27 cellular contexts compared by ENCODE assay signal in genomic region chr9:9399982-9400381, GRCh38.
"Had no signal": no experiment of that assay in that cellular context is flagged by ENCODE, and none has a peak within 500 bp of the region (broad histone marks: within the 10 kb centered on the region; RNA-seq: fewer than 3 reads in every experiment).

No MANE protein-coding gene starts in this region.

- H3K27me3 ChIP-seq: colonic mucosa, esophagus squamous epithelium, gastroesophageal sphincter, heart left ventricle, hepatocyte, left lung had no signal

- H3K27me3 Mint-ChIP-seq: dendritic cell treated with granulocyte-macrophage colony-stimulating factor and Interleukin-4, amounts not matched to agents 40 ng/mL and 50 ng/mL, for 4 days; effector memory CD8-positive, alpha-beta T cell; naive B cell had no signal

- H3K4me3 ChIP-seq: colonic mucosa, esophagus squamous epithelium, gastroesophageal sphincter, heart left ventricle, hepatocyte, left lung, lower lobe of right lung, mucosa of descending colon had no signal

- H3K4me1 ChIP-seq: colonic mucosa, esophagus squamous epithelium, gastroesophageal sphincter, heart left ventricle, left lung, lower lobe of right lung had no signal

- H3K27ac Mint-ChIP-seq: dendritic cell treated with granulocyte-macrophage colony-stimulating factor and Interleukin-4, amounts not matched to agents 40 ng/mL and 50 ng/mL, for 4 days; effector memory CD8-positive, alpha-beta T cell; endodermal cell; mesothelial cell of epicardium; naive B cell had no signal

- H3K79me2 ChIP-seq: hepatocyte had no signal

- H3K27ac ChIP-seq: colonic mucosa, epithelial cell of prostate, esophagus squamous epithelium, gastroesophageal sphincter, heart left ventricle, hepatocyte, left lung, lower lobe of right lung had no signal

- FAIRE-seq: endometrium, islet of Langerhans, keratinocyte had no signal

- H3K36me3 Mint-ChIP-seq: mesothelial cell of epicardium, naive B cell had no signal

- H3K4me2 ChIP-seq: hepatocyte had no signal

- H3K9me3 ChIP-seq: colonic mucosa, esophagus squamous epithelium, gastroesophageal sphincter, heart left ventricle, left lung, lower lobe of right lung, mucosa of descending colon had no signal

- H3K36me3 ChIP-seq: colonic mucosa, esophagus squamous epithelium, gastroesophageal sphincter, heart left ventricle, left lung, lower lobe of right lung had no signal

- H2AFZ ChIP-seq: hepatocyte had no signal

- H3K4me3 Mint-ChIP-seq: dendritic cell treated with granulocyte-macrophage colony-stimulating factor and Interleukin-4, amounts not matched to agents 40 ng/mL and 50 ng/mL, for 4 days; effector memory CD8-positive, alpha-beta T cell; endodermal cell; mesothelial cell of epicardium; naive B cell had no signal

- H3K4me1 Mint-ChIP-seq: mesothelial cell of epicardium, naive B cell had no signal

- H3K9me3 Mint-ChIP-seq: mesothelial cell of epicardium had no signal

- DNase-seq: colonic mucosa; cortex of kidney; effector CD8-positive, alpha-beta T cell; effector memory CD8-positive, alpha-beta T cell; endodermal cell; erythroblast; esophagus squamous epithelium; foreskin fibroblast; foreskin melanocyte; heart left ventricle; hypothalamus; left cardiac atrium; left lung; left ventricle myocardium superior; lower lobe of right lung; mesenchymal stem cell; mucosa of descending colon; naive B cell had no signal

- ATAC-seq: effector memory CD8-positive, alpha-beta T cell; esophagus mucosa; gastroesophageal sphincter; heart left ventricle; left cardiac atrium; left lung; left ventricle myocardium superior; lower lobe of right lung; mucosa of descending colon had no signal
